In the genomic region with DNA sequence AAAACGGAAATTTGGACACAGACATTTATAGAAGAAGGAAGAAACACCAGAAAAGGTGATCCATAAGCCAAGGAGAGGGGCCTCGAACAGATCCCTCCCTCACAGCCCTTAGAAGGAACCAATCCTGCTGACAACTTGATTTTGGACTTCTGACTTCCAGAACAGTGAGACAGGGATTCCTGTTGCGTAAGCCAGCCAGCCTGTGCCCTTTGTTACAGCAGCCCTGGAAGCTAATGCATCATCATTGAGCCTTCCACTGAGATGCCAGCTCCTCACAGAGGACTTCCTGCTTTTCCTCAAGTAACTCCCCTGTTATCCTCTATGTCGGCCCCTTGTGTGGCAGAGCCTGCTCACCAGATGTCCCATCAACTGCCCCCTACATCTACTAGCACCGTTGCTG, we compare ENCODE assay signal across 17 cellular contexts.
"Had no signal": no experiment of that assay in that cellular context is flagged by ENCODE, and none has a peak within 500 bp of the region (broad histone marks: within the 10 kb centered on the region; RNA-seq: fewer than 3 reads in every experiment).

No MANE protein-coding gene starts in this region.

- H3K27ac ChIP-seq: heart left ventricle, prostate gland, right lobe of liver, spleen, tibial nerve had no signal

- FAIRE-seq: frontal cortex, islet of Langerhans had no signal

- H3K4me1 Mint-ChIP-seq: activated T-helper 17 cell treated with anti-CD3 and anti-CD28 coated beads, Interleukin-2, amount 50 U/mL, for 72 hours; stimulated activated naive B cell treated with anti-CD40 and anti-IgM and Interleukin-4, amounts not matched to agents 10 μg/mL and 1 μg/mL and 100 μg/mL, for 72 hours had no signal

- H3K36me3 Mint-ChIP-seq: stimulated activated naive B cell treated with anti-CD40 and anti-IgM and Interleukin-4, amounts not matched to agents 10 μg/mL and 1 μg/mL and 100 μg/mL, for 72 hours had no signal

- H3K36me3 ChIP-seq: prostate gland, right lobe of liver, spleen, tibial nerve had no signal

- ATAC-seq: activated CD8-positive, alpha-beta T cell treated with anti-CD3 and anti-CD28 coated beads, Interleukin-2, amount 10 ng/mL, durations not matched to agents 7 days and 5 days; activated T-helper 17 cell treated with anti-CD3 and anti-CD28 coated beads, Interleukin-2, amount 50 U/mL, for 72 hours; effector memory CD8-positive, alpha-beta T cell; heart left ventricle; natural killer cell treated with Interleukin-12 subunit alpha and Interleukin-12 subunit beta and Interleukin-15 and Interleukin-18, amount 100 ng/mL, for 72 hours; stimulated activated naive B cell treated with anti-CD40 and anti-IgM and Interleukin-4, amounts not matched to agents 10 μg/mL and 1 μg/mL and 100 μg/mL, for 72 hours had no signal

- H3K4me3 Mint-ChIP-seq: activated CD8-positive, alpha-beta T cell treated with anti-CD3 and anti-CD28 coated beads, Interleukin-2, amount 10 ng/mL, durations not matched to agents 7 days and 5 days; activated naive CD4-positive, alpha-beta T cell treated with anti-CD3 and anti-CD28 coated beads for 36 hours; activated T-helper 17 cell treated with anti-CD3 and anti-CD28 coated beads, Interleukin-2, amount 50 U/mL, for 72 hours; effector memory CD8-positive, alpha-beta T cell; natural killer cell treated with Interleukin-12 subunit alpha and Interleukin-12 subunit beta and Interleukin-15 and Interleukin-18, amount 100 ng/mL, for 72 hours; stimulated activated naive B cell treated with anti-CD40 and anti-IgM and Interleukin-4, amounts not matched to agents 10 μg/mL and 1 μg/mL and 100 μg/mL, for 72 hours; T-helper 2 cell treated with Interferon-gamma antibody and Interleukin-4, amounts not matched to agents 5 μg/mL and 100 μg/mL, for 36 hours had no signal

- H3K27ac Mint-ChIP-seq: activated CD8-positive, alpha-beta T cell treated with anti-CD3 and anti-CD28 coated beads, Interleukin-2, amount 10 ng/mL, durations not matched to agents 7 days and 5 days; activated naive CD4-positive, alpha-beta T cell treated with anti-CD3 and anti-CD28 coated beads for 36 hours; activated T-helper 17 cell treated with anti-CD3 and anti-CD28 coated beads, Interleukin-2, amount 50 U/mL, for 72 hours; effector memory CD8-positive, alpha-beta T cell; natural killer cell treated with Interleukin-12 subunit alpha and Interleukin-12 subunit beta and Interleukin-15 and Interleukin-18, amount 100 ng/mL, for 72 hours; stimulated activated naive B cell treated with anti-CD40 and anti-IgM and Interleukin-4, amounts not matched to agents 10 μg/mL and 1 μg/mL and 100 μg/mL, for 72 hours; T-helper 2 cell treated with Interferon-gamma antibody and Interleukin-4, amounts not matched to agents 5 μg/mL and 100 μg/mL, for 36 hours had no signal

- DNase-seq: activated CD8-positive, alpha-beta T cell treated with anti-CD3 and anti-CD28 coated beads, Interleukin-2, amount 10 ng/mL, durations not matched to agents 7 days and 5 days; activated naive CD4-positive, alpha-beta T cell treated with anti-CD3 and anti-CD28 coated beads for 36 hours; cortex of kidney; effector memory CD8-positive, alpha-beta T cell; heart left ventricle; occipital lobe; right lobe of liver; spleen; stimulated activated CD4-positive, alpha-beta T cell treated with anti-CD3 and anti-CD28 coated beads, Interleukin-1b, Interleukin-23, amount 100 ng/mL, for 48 hours; stimulated activated naive B cell treated with anti-CD40 and anti-IgM and Interleukin-4, amounts not matched to agents 10 μg/mL and 1 μg/mL and 100 μg/mL, for 72 hours had no signal

- H3K27me3 ChIP-seq: heart left ventricle, right lobe of liver, tibial nerve had no signal

- H3K4me1 ChIP-seq: heart left ventricle, prostate gland, right lobe of liver, spleen, tibial nerve had no signal

- H3K9me3 Mint-ChIP-seq: activated naive CD4-positive, alpha-beta T cell treated with anti-CD3 and anti-CD28 coated beads for 36 hours; natural killer cell treated with Interleukin-12 subunit alpha and Interleukin-12 subunit beta and Interleukin-15 and Interleukin-18, amount 100 ng/mL, for 72 hours; T-helper 2 cell treated with Interferon-gamma antibody and Interleukin-4, amounts not matched to agents 5 μg/mL and 100 μg/mL, for 36 hours had no signal

- H3K4me3 ChIP-seq: heart left ventricle, prostate gland, right lobe of liver, spleen, tibial nerve had no signal

- H3K9me3 ChIP-seq: heart left ventricle, prostate gland, right lobe of liver had no signal
